ENCODE assay signal across 11 cellular contexts in genomic region chr18:35511428-35511827, GRCh38. TPM values are rescaled to one million over a fixed set of nuclear protein-coding genes. Genes with fewer than 3 reads are reported as not detected.
DNase-seq lines count a peak whose midpoint lies in the region; ATAC-seq lines count a peak whose summit lies in the region.
"Had no signal": no experiment of that assay in that cellular context is flagged by ENCODE, and none has a peak within 500 bp of the region (broad histone marks: within the 10 kb centered on the region; RNA-seq: fewer than 3 reads in every experiment).

No MANE protein-coding gene starts in this region.

- no peaks in the 10 kb centered on the region for H3K27me3 Mint-ChIP-seq in memory B cell
- H3K27me3 Mint-ChIP-seq in activated naive CD4-positive, alpha-beta T cell treated with anti-CD3 and anti-CD28 coated beads for 36 hours (ENCODE audit: low read depth): no peaks in the 10 kb centered on the region

- no peak overlapping the region for H3K4me3 Mint-ChIP-seq in memory B cell
- no peak overlapping the region for H3K4me3 Mint-ChIP-seq in activated naive CD4-positive, alpha-beta T cell treated with anti-CD3 and anti-CD28 coated beads for 36 hours

- ATAC-seq in GM18868 (IDR thresholded peaks at IDR 0.05; ENCODE audit: unreplicated experiment): peak; percentile 97
- ATAC-seq in GM21529 (IDR thresholded peaks at IDR 0.05; ENCODE audit: unreplicated experiment): peak; percentile 89
- peak; percentile 84 for ATAC-seq in HG03342 (IDR thresholded peaks at IDR 0.05; ENCODE audit: unreplicated experiment)
- peak; percentile 100 for ATAC-seq in memory B cell (ENCODE audit: low read depth)

- peaks cover 10% of the 10 kb centered on the region for H3K4me1 Mint-ChIP-seq in memory B cell
- no peaks in the 10 kb centered on the region for H3K4me1 Mint-ChIP-seq in activated naive CD4-positive, alpha-beta T cell treated with anti-CD3 and anti-CD28 coated beads for 36 hours (ENCODE audit: low read depth)

- H3K27ac Mint-ChIP-seq in memory B cell: peak overlapping the region; percentile 48
- no peak overlapping the region for H3K27ac Mint-ChIP-seq in activated naive CD4-positive, alpha-beta T cell treated with anti-CD3 and anti-CD28 coated beads for 36 hours

- no peaks in the 10 kb centered on the region for H3K36me3 Mint-ChIP-seq in memory B cell
- H3K36me3 Mint-ChIP-seq in activated naive CD4-positive, alpha-beta T cell treated with anti-CD3 and anti-CD28 coated beads for 36 hours (ENCODE audit: low read depth): no peaks in the 10 kb centered on the region

- DNase-seq in memory B cell (ENCODE audit: low spot score in 2 of 2): peak; percentile 15 to 17
- no peak for DNase-seq in epidermal melanocyte (ENCODE audit: insufficient read length, low spot score)
- DNase-seq in activated naive CD4-positive, alpha-beta T cell (lab: John Stamatoyannopoulos, UW): no peak
- DNase-seq in KG1 (lab: John Stamatoyannopoulos, UW): no peak
- no peak for DNase-seq in activated naive CD4-positive, alpha-beta T cell treated with anti-CD3 and anti-CD28 coated beads for 36 hours
- DNase-seq: activated CD4-positive, CD25-positive, alpha-beta regulatory T cell; aorta; midbrain had no signal

- CTCF ChIA-PET in activated naive CD4-positive, alpha-beta T cell treated with anti-CD3 and anti-CD28 coated beads for 36 hours (lab: Charles Lee): no interaction called here

- intact Hi-C loops in activated naive CD4-positive, alpha-beta T cell treated with anti-CD3 and anti-CD28 coated beads for 36 hours (cut with micrococcal nuclease): no loop called here

- H3K9me3 Mint-ChIP-seq in memory B cell: peaks cover 1% of the 10 kb centered on the region
- no peaks in the 10 kb centered on the region for H3K9me3 Mint-ChIP-seq in activated naive CD4-positive, alpha-beta T cell treated with anti-CD3 and anti-CD28 coated beads for 36 hours

RNA-seq across cellular contexts. Expression of gene INO80C, which starts 13.7 kb away (rescaled TPM):
- 10 to 100 TPM; 34.4 to 36.6 TPM for total RNA-seq in activated naive CD4-positive, alpha-beta T cell treated with anti-CD3 and anti-CD28 coated beads for 36 hours

Comparison
In these comparisons a context has a peak if more than half of its experiments do, and no peak if none do; other contexts are left out.
1. DNase-seq: peak in memory B cell (2 of 2); none in epidermal melanocyte (single experiment), activated naive CD4-positive, alpha-beta T cell (0 of 4), KG1 (single experiment) and activated naive CD4-positive, alpha-beta T cell treated with anti-CD3 and anti-CD28 coated beads for 36 hours (single experiment).
2. Peak in every context shown above with its lines, with median percentiles within 50 percentile points of each other: ATAC-seq.